In genomic region chr10:72016608-72017310, GRCh38 we compare ENCODE assay signal across 1 cellular context.
TF ChIP-seq lines count a peak whose summit lies in the region.

No MANE protein-coding gene starts in this region.

TF ChIP-seq in HEK293, 187 proteins besides CTCF, POLR2A, EP300 and RAD21 (continued from another document):
- no peak for TF ChIP-seq ZNF324 (tag by site-specific recombination; IDR thresholded peaks at IDR 0.05)
- TF ChIP-seq, protein P1, sequence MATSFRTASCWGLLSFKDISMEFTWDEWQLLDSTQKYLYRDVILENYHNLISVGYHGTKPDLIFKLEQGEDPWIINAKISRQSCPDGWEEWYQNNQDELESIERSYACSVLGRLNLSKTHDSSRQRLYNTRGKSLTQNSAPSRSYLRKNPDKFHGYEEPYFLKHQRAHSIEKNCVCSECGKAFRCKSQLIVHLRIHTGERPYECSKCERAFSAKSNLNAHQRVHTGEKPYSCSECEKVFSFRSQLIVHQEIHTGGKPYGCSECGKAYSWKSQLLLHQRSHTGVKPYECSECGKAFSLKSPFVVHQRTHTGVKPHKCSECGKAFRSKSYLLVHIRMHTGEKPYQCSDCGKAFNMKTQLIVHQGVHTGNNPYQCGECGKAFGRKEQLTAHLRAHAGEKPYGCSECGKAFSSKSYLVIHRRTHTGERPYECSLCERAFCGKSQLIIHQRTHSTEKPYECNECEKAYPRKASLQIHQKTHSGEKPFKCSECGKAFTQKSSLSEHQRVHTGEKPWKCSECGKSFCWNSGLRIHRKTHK (tag by site-specific recombination; IDR thresholded peaks at IDR 0.05) = no peak
- TF ChIP-seq ZFP37 (tag by site-specific recombination; IDR thresholded peaks at IDR 0.05) = no peak
- no peak for TF ChIP-seq ZBTB48 (tag by site-specific recombination; IDR thresholded peaks at IDR 0.05)
